Comparison of ENCODE assay signal across 11 cellular contexts in genomic region chr6:48378874-48379407, GRCh38.
"Had no signal": no experiment of that assay in that cellular context is flagged by ENCODE, and none has a peak within 500 bp of the region (broad histone marks: within the 10 kb centered on the region; RNA-seq: fewer than 3 reads in every experiment).

No MANE protein-coding gene starts in this region.

- H3K36me3 ChIP-seq: gastroesophageal sphincter, left lung, upper lobe of right lung had no signal

- H3K27ac ChIP-seq: body of pancreas, epithelial cell of prostate, gastroesophageal sphincter, left lung, upper lobe of right lung had no signal

- H3K4me1 ChIP-seq: body of pancreas, gastroesophageal sphincter, left lung, upper lobe of right lung had no signal

- DNase-seq: amniotic stem cell; body of pancreas; effector memory CD8-positive, alpha-beta T cell; islet precursor cell; left lung; mesenchymal stem cell; nephron progenitor cell; stimulated activated CD4-positive, alpha-beta T cell treated with anti-CD3 and anti-CD28 coated beads, Interleukin-2, amount 100 ng/mL, for 48 hours; upper lobe of right lung had no signal

- ATAC-seq: body of pancreas; effector memory CD8-positive, alpha-beta T cell; gastroesophageal sphincter; left lung; upper lobe of right lung had no signal

- H3K4me3 ChIP-seq: body of pancreas, gastroesophageal sphincter, left lung, upper lobe of right lung had no signal

- H3K9me3 ChIP-seq: body of pancreas, gastroesophageal sphincter, upper lobe of right lung had no signal

- H3K27me3 ChIP-seq: body of pancreas, gastroesophageal sphincter, left lung, upper lobe of right lung had no signal
